Comparison of ENCODE assay signal across 27 cellular contexts in genomic region chr20:23267909-23268308, GRCh38.
"Had no signal": no experiment of that assay in that cellular context is flagged by ENCODE, and none has a peak within 500 bp of the region (broad histone marks: within the 10 kb centered on the region; RNA-seq: fewer than 3 reads in every experiment).

No MANE protein-coding gene starts in this region.

- DNase-seq: activated B cell treated with CpG ODN at 0.5 μM for 24 hours; activated CD4-positive, alpha-beta memory T cell treated with anti-CD3 and anti-CD28 coated beads for 36 hours; activated CD4-positive, alpha-beta T cell treated with anti-CD3 and anti-CD28 coated beads for 4 hours; activated CD4-positive, alpha-beta T cell treated with anti-CD3 and anti-CD28 coated beads, Interleukin-2, amount 50 U/mL, for 1 hour; activated CD4-positive, CD25-positive, alpha-beta regulatory T cell treated with anti-CD3 and anti-CD28 coated beads, Interleukin-2, amount 50 U/mL, for 72 hours; activated CD8-positive, alpha-beta memory T cell treated with anti-CD3 and anti-CD28 coated beads, Interleukin-2, amount 50 U/mL, for 4 hours; activated naive CD4-positive, alpha-beta T cell treated with anti-CD3 and anti-CD28 coated beads, Interleukin-2, amount 10 ng/mL, durations not matched to agents 7 days and 5 days; activated naive CD8-positive, alpha-beta T cell treated with anti-CD3 and anti-CD28 coated beads, Interleukin-2, amount 50 U/mL, for 24 hours; activated T-cell treated with anti-CD3 and anti-CD28 coated beads for 4 hours; activated T-cell treated with anti-CD3 and anti-CD28 coated beads, Interleukin-2, amount 50 U/mL, for 4 hours; anterior cingulate cortex; caudate nucleus; Karpas-422; KBM-7; NCI-H1105; NCI-H1436; NCI-H1694; NCI-H1930; NCI-H2171; NCI-H510A; NCI-H526; NCI-H748 treated with DMSO at 0.1 percent for 48 hours; NK-92 treated with Interleukin-12 subunit alpha and Interleukin-12 subunit beta, amount 100 ng/mL, for 24 hours; PC-9; Right ventricle myocardium superior had no signal

- H3K4me3 ChIP-seq: PC-9, SK-N-MC had no signal

- ATAC-seq: activated naive CD8-positive, alpha-beta T cell treated with anti-CD3 and anti-CD28 coated beads, Interleukin-2, amount 50 U/mL, for 24 hours; activated T-cell treated with anti-CD3 and anti-CD28 coated beads, Interleukin-2, amount 50 U/mL, for 4 hours had no signal

- H3K27ac ChIP-seq: PC-9, SK-N-MC, VCaP had no signal
